ENCODE assay signal across 8 cellular contexts in the genomic region with DNA sequence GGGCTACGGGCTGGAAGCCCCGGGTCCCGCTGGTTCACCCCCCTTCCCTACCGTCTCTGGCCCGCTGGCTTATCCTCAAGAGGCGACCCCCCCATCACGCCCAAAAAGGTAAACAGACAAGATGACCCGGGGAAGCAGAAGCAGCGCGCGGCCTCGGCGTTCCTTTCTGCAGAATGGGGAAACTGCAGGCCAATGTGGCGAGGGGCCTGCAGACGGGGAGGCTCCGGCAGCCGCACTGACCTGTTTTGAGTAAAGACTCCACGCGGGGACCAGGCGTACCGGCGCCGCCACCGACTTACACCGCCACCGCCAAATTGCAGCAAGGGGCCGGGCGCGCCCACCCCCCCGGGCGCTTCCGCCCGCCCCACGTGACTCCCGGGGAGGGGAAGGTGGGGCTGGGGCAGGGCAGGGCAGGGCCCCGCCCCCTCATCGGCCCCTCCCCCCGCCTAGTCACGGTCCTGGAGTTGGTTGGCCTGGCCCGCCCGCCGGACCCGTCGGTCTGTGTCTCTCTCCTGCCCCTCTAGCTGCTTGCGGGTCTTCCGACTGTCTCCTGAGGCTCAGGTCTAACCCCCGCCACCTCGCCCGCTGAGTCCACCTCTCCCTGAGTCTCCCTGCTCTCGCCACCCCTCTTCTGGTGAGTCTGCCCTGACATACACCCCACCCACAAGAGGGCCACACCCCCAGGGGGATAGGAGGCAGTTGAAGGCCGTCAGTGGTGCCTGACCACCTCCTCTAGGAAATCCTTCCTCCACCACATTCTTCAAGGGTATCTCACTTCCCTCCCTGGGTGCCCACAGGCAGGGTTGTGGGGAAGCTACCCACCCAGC. TPM values are rescaled to one million over a fixed set of nuclear protein-coding genes. Genes with fewer than 3 reads are reported as not detected.
DNase-seq lines count a peak whose midpoint lies in the region; ATAC-seq and TF ChIP-seq lines count a peak whose summit lies in the region.

A gene (minus strand): TSS at position 321 of the 827 bp plus-strand sequence. CDS start 25,280 bp downstream, outside the sequence.

- H3K36me3 ChIP-seq in kidney epithelial cell (ENCODE audit: control insufficient read depth, insufficient read depth, low read length): no peaks in the 10 kb centered on the region

- TF ChIP-seq CTCF in GM12865 (IDR thresholded peaks at IDR 0.05; ENCODE audit: insufficient read depth, low read depth, low read length, missing control alignments) (peak; percentile 3), kidney epithelial cell (IDR thresholded peaks at IDR 0.05; ENCODE audit: insufficient read depth, low read length, poor library complexity, severe bottlenecking) (no peak)

- ATAC-seq in HG02642 (IDR thresholded peaks at IDR 0.05; ENCODE audit: poor library complexity, unreplicated experiment): peak; percentile 70

- DNase-seq in GM12865 (ENCODE audit: low read depth): peak; percentile 83
- DNase-seq in NCI-H2227 (lab: John Stamatoyannopoulos, UW; ENCODE audit: unreplicated experiment): peak; percentile 83
- peak; percentile 71 for DNase-seq in activated CD4-positive, CD25-positive, alpha-beta regulatory T cell treated with anti-CD3 and anti-CD28 coated beads, Interleukin-2, amount 50 U/mL, for 72 hours
- peak; percentile 41 for DNase-seq in cerebellar cortex (ENCODE audit: low spot score)
- DNase-seq in kidney epithelial cell (ENCODE audit: low read depth): peak; percentile 65
- DNase-seq in stimulated activated CD4-positive, alpha-beta T cell treated with anti-CD3 and anti-CD28 coated beads, Interleukin-15, amount 100 ng/mL, for 48 hours (ENCODE audit: low read depth in 2 of 2): peak; percentile 40 to 52
- no peak for DNase-seq in amniotic stem cell (lab: John Stamatoyannopoulos, UW)

- H3K4me3 ChIP-seq in GM12865 (ENCODE audit: low read depth, low read length): peak within 1 kb of the TSS; percentile 97
- peak within 1 kb of the TSS; percentile 58 for H3K4me3 ChIP-seq in kidney epithelial cell (ENCODE audit: low read depth, low read length)

- no peaks in the 10 kb centered on the region for H3K27me3 ChIP-seq in kidney epithelial cell (ENCODE audit: control insufficient read depth, insufficient read depth, low read length)

RNA-seq across cellular contexts. Expression of the gene that starts here (rescaled TPM):
- 92.3 and 97.1 TPM in 2 replicates for total RNA-seq in kidney epithelial cell
